8 cellular contexts compared by ENCODE assay signal in genomic region chr19:7069042-7069903, GRCh38. TPM values are rescaled to one million over a fixed set of nuclear protein-coding genes. Genes with fewer than 3 reads are reported as not detected.
A peak's percentile ranks its signal among the peaks of the same experiment; 100 is the strongest.
DNase-seq lines count a peak whose midpoint lies in the region; ATAC-seq and TF ChIP-seq lines count a peak whose summit lies in the region.

Gene ZNF557, plus strand, starts transcription at chr19:7069703. Its CDS starts 5,372 bp downstream, at chr19:7075075.

- TF ChIP-seq EP300 in upper lobe of left lung (IDR thresholded peaks at IDR 0.05) = peak in 1 of 4 donors; percentile 5

- 1 to 3% (median 1%) methylated on average over 17 to 56 of the region's 56 CpGs for WGBS in adrenal gland, 4 donors
- WGBS in heart right ventricle, 2 donors = 0 to 1% methylated on average over 55 to 56 of the region's 56 CpGs
- WGBS in upper lobe of left lung, 2 donors = 0 to 1% methylated on average over 22 to 49 of the region's 56 CpGs

- H3K27ac Mint-ChIP-seq in T-cell = peak within 1 kb of the TSS; percentile 89 to 94

- ATAC-seq in HG02852 (IDR thresholded peaks at IDR 0.05; ENCODE audit: unreplicated experiment) = peak; percentile 91
- ATAC-seq in T-cell (replicated peaks in 1 of 4) = peak; percentile 95 to 98 (median 98)
- ATAC-seq in heart right ventricle = peak; percentile 100
- peak; percentile 100 for ATAC-seq in upper lobe of left lung (ENCODE audit: low FRiP score in 2 of 2)

- POLR2A ChIA-PET in T-cell (lab: Charles Lee) = interaction anchor here in 1 of 2 donors (0.5 to 1.0 kb wide), 4 partner anchors 32 to 313 kb away, joined by 3 to 7 read pairs (median 3); partner anchors contain the start of gene VAV1

- H3K4me1 ChIP-seq in adrenal gland (replicated peaks in 1 of 2) = peaks cover 5 to 14% of the 10 kb centered on the region in 2 donors
- H3K4me1 ChIP-seq in heart right ventricle = peaks cover 0 to 15% (median 10%) of the 10 kb centered on the region in 9 donors
- peaks cover 7 to 17% (median 11%) of the 10 kb centered on the region in 4 donors for H3K4me1 ChIP-seq in upper lobe of left lung

- no peak for TF ChIP-seq CTCF in GM13976 (IDR thresholded peaks at IDR 0.05; ENCODE audit: borderline replicate concordance, control extremely low read depth, extremely low read depth, insufficient read depth, missing control alignments)
- no peak for TF ChIP-seq CTCF in adrenal gland (IDR thresholded peaks at IDR 0.05)
- no peak for TF ChIP-seq CTCF in heart right ventricle (IDR thresholded peaks at IDR 0.05)
- TF ChIP-seq CTCF in upper lobe of left lung (IDR thresholded peaks at IDR 0.05) = peak in 1 of 6 experiments; percentile 16

- H3K9me3 Mint-ChIP-seq in T-cell = no peaks in the 10 kb centered on the region

- no peaks in the 10 kb centered on the region for H3K9me3 ChIP-seq in adrenal gland (replicated peaks in 1 of 3)
- peaks cover 0 to 8% (median 0%) of the 10 kb centered on the region in 11 donors for H3K9me3 ChIP-seq in heart right ventricle
- H3K9me3 ChIP-seq in upper lobe of left lung = no peaks in the 10 kb centered on the region

- CTCF ChIA-PET in T-cell (lab: Charles Lee) = interaction anchor here in 1 of 2 donors (0.6 to 2.3 kb wide), 9 partner anchors 31 to 1265 kb away, joined by 3 to 13 read pairs (median 4); partner anchors contain the start of genes ALKBH7, PET100 and XAB2

- intact Hi-C loops in adrenal gland (cut with DNase I) (no loop called here), heart right ventricle (cut with DNase I) (loop anchor here in 1 of 10 donors (10.0 kb wide), 1 partner anchor 334 kb away; the partner anchor contains the start of genes GPR108 and TRIP10), posterior cingulate gyrus (cut with DNase I) (no loop called here)

- DNase-seq in GM13976 (ENCODE audit: low spot score) (peak; percentile 98), NCI-H146 (lab: John Stamatoyannopoulos, UW) (peak; percentile 92), T-cell (peak; percentile 95 to 100 (median 99)), adrenal gland (peak; percentile 98 to 100 (median 99)), heart right ventricle (peak; percentile 99), posterior cingulate gyrus (peak; percentile 93 to 100 (median 98)), upper lobe of left lung (peak; percentile 98 to 99)

- no peaks in the 10 kb centered on the region for H3K27me3 Mint-ChIP-seq in T-cell

- TF ChIP-seq POLR2A in adrenal gland (IDR thresholded peaks at IDR 0.05) (peak in 1 of 2 donors; percentile 56), upper lobe of left lung (IDR thresholded peaks at IDR 0.05) (peak in 3 of 4 donors; percentile 17 to 78 (median 64))

- peaks cover 11 to 33% (median 30%) of the 10 kb centered on the region in 3 donors for H3K4me1 Mint-ChIP-seq in T-cell

- peaks cover 17% of the 10 kb centered on the region for H3K36me3 Mint-ChIP-seq in T-cell

- H3K36me3 ChIP-seq in adrenal gland (replicated peaks in 1 of 2) (peaks cover 0 to 32% of the 10 kb centered on the region in 2 donors), heart right ventricle (peaks cover 0 to 39% (median 36%) of the 10 kb centered on the region in 9 donors), upper lobe of left lung (peaks cover 19 to 38% (median 32%) of the 10 kb centered on the region in 4 donors)

- H3K27me3 ChIP-seq in adrenal gland (no peaks in the 10 kb centered on the region), heart right ventricle (no peaks in the 10 kb centered on the region), upper lobe of left lung (no peaks in the 10 kb centered on the region)

- in situ Hi-C loops in GM13976 (cut with MboI; ENCODE audit: low sequenced_read_pairs, unreplicated experiment) = no loop called here

- H3K27ac ChIP-seq in adrenal gland (peak within 1 kb of the TSS; percentile 17 to 78 (median 74)), heart right ventricle (peak within 1 kb of the TSS; percentile 53 to 93 (median 84)), upper lobe of left lung (peak within 1 kb of the TSS; percentile 87 to 89 (median 88))

- H3K4me3 Mint-ChIP-seq in T-cell = peak within 1 kb of the TSS; percentile 94 to 99 (median 95)

- H3K4me3 ChIP-seq in adrenal gland (peak within 1 kb of the TSS; percentile 65 to 90 (median 71)), heart right ventricle (peak within 1 kb of the TSS; percentile 74 to 99 (median 87)), upper lobe of left lung (peak within 1 kb of the TSS; percentile 93 to 100 (median 96))

RNA-seq across cellular contexts. Expression of gene ZNF557, which starts in this region (rescaled TPM):
- total RNA-seq in T-cell (10 to 100 TPM; 12.7 to 28.2 (median 24.6) TPM), adrenal gland (10 to 100 TPM in 3 of 8 donors, 1 to 10 TPM in 5; 7.7 to 13.7 (median 9.1) TPM), heart right ventricle (1 to 10 TPM; 3.4 to 5.8 (median 4.2) TPM), upper lobe of left lung (10 to 100 TPM in 3 of 6 donors, 1 to 10 TPM in 3; 2.4 to 22.0 (median 9.9) TPM)
- polyA plus RNA-seq in adrenal gland (1 to 10 TPM; 2.2 to 4.7 (median 4.3) TPM), heart right ventricle (1 to 10 TPM; 1.1 to 2.5 TPM)

Comparison
In these comparisons a context has a peak if more than half of its experiments do, and no peak if none do; other contexts are left out.
1. Peak in every context shown above with its lines: DNase-seq, ATAC-seq, H3K4me3 ChIP-seq and H3K27ac ChIP-seq.